ENCODE assay signal across 9 cellular contexts in the genomic region with DNA sequence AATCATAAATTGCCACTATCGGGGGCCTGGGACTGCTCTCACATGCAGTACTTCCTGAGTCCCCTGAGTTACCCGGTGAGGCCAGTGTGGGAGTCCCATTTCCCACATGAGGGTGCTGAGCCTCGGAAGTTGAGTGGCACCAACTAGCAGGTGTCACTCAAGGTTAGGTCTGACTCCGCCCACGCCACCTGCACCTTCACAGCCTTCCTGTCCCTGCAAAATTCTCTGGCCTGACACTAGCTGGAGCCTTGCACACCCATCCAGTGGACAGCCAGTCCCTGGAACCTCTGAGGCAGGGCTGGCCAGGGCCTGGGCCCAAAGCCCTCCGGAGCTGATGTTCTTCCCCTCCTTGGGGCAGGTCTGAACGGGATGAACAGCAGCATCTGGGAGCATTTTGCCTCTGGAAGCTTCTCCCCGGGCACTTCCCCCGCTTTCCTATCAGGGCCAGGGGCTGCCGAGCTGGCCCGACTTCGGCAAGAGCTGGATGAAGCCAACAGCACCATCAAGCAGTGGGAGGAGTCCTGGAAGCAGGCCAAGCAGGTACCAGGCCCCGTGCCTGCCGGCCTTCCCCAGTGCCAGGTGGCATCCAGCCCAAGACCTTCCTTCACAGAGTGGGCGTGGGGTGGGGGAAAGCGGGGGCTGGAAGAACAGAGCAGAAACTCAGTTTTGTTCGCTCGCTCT. TPM values are rescaled to one million over a fixed set of nuclear protein-coding genes. Genes with fewer than 3 reads are reported as not detected.
DNase-seq lines count a peak whose midpoint lies in the region; ATAC-seq and TF ChIP-seq lines count a peak whose summit lies in the region.
"Had no signal": no experiment of that assay in that cellular context is flagged by ENCODE, and none has a peak within 500 bp of the region (broad histone marks: within the 10 kb centered on the region; RNA-seq: fewer than 3 reads in every experiment).

No MANE protein-coding gene starts in this region.

- peak overlapping the region in 1 of 2 donors; percentile 38 for H3K9ac ChIP-seq in stomach smooth muscle (ENCODE audit: low read length in 2 of 2)

- H3K27me3 ChIP-seq in RWPE2 (ENCODE audit: insufficient read depth, poor library complexity, severe bottlenecking): no peaks in the 10 kb centered on the region
- no peaks in the 10 kb centered on the region for H3K27me3 ChIP-seq in stomach smooth muscle (ENCODE audit: control insufficient read depth in 1 of 2, insufficient read depth in 2 of 2, low read length in 2 of 2)

- H3K9me3 ChIP-seq in RWPE2 (ENCODE audit: severe bottlenecking) (no peaks in the 10 kb centered on the region), stomach smooth muscle (ENCODE audit: control insufficient read depth in 2 of 2, low read length in 2 of 2) (no peaks in the 10 kb centered on the region)

- H3K4me3 ChIP-seq in RWPE2 (ENCODE audit: severe bottlenecking) (no peak overlapping the region), stomach smooth muscle (ENCODE audit: low read length in 2 of 2) (no peak overlapping the region)

- TF ChIP-seq CTCF in RWPE2 (IDR thresholded peaks at IDR 0.05; ENCODE audit: poor library complexity, severe bottlenecking): no peak

- no peak for ATAC-seq in RWPE2 (ENCODE audit: low read depth)

- DNase-seq in activated gamma-delta T cell treated with Interleukin-2 at 50 U/mL for 16 hours (peak; percentile 42), activated gamma-delta T cell (lab: John Stamatoyannopoulos, UW) (no peak), RWPE2 (ENCODE audit: low spot score) (peak; percentile 68), dermis blood vessel endothelial cell (no peak), RKO (ENCODE audit: low spot score) (no peak), amniotic stem cell (lab: John Stamatoyannopoulos, UW) (no peak)
- DNase-seq: T-helper 9 cell had no signal

- H3K27ac ChIP-seq in RWPE2 (ENCODE audit: poor library complexity, severe bottlenecking) (no peak overlapping the region), cingulate gyrus (ENCODE audit: low read depth, low read length) (peak overlapping the region; percentile 23), stomach smooth muscle (ENCODE audit: low read length) (peak overlapping the region; percentile 41)

- H3K4me1 ChIP-seq in RWPE2 (ENCODE audit: insufficient read depth, poor library complexity, severe bottlenecking): no peaks in the 10 kb centered on the region
- H3K4me1 ChIP-seq in stomach smooth muscle (ENCODE audit: control insufficient read depth, insufficient read depth, low read length): peaks cover 10% of the 10 kb centered on the region

- H3K36me3 ChIP-seq in RWPE2 (ENCODE audit: low read depth) (peaks cover 45% of the 10 kb centered on the region), stomach smooth muscle (ENCODE audit: control insufficient read depth in 2 of 2, insufficient read depth in 2 of 2, low read length in 2 of 2) (peaks cover 48 to 60% of the 10 kb centered on the region in 2 donors)

RNA-seq across cellular contexts. Expression of a gene that starts 21.9 kb away (rescaled TPM):
- total RNA-seq in dermis blood vessel endothelial cell: 3.2 and 3.4 TPM in 2 replicates

RNA-seq across cellular contexts. Expression of a gene that starts 32.9 kb away (rescaled TPM):
- total RNA-seq in dermis blood vessel endothelial cell: 19.2 and 54.3 TPM in 2 replicates

RNA-seq across cellular contexts. Expression of a gene that starts 37.7 kb away (rescaled TPM):
- 10.9 and 12.4 TPM in 2 replicates for total RNA-seq in dermis blood vessel endothelial cell

RNA-seq across cellular contexts. Expression of a gene that starts 56.1 kb away (rescaled TPM):
- 89.1 and 109 TPM in 2 replicates for total RNA-seq in dermis blood vessel endothelial cell

RNA-seq across cellular contexts. Expression of a gene that starts 57.3 kb away (rescaled TPM):
- total RNA-seq in dermis blood vessel endothelial cell: 66.0 and 66.5 TPM in 2 replicates

Comparison
In these comparisons a context has a peak if more than half of its experiments do, and no peak if none do; other contexts are left out.
1. DNase-seq: peak in activated gamma-delta T cell treated with Interleukin-2 at 50 U/mL for 16 hours (single experiment) and RWPE2 (single experiment); none in activated gamma-delta T cell (single experiment), dermis blood vessel endothelial cell (single experiment), RKO (single experiment) and amniotic stem cell (single experiment).